In the genomic region with DNA sequence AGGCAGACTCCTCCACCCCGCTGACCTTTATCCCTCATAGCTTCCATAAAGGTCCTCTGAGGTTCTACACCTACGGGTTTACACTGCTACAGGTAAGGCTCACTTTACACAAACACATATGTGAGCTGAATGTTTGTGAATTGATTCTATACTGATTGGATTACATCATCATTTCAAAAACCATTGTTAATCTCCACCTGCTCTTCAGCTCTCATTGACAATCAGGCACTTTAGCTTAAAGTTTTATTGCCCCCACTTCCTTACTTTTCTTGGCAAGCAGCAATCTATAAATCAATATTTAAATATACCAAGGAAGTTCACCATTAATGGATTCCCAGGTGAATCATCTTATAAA, we compare ENCODE assay signal across 1 cellular context.
TF ChIP-seq lines count a peak whose summit lies in the region.

No MANE protein-coding gene starts in this region.

TF ChIP-seq in K562, 482 proteins besides CTCF, POLR2A, EP300 and RAD21:
- TF ChIP-seq ATF3 (IDR thresholded peaks at IDR 0.05) (peak; percentile 75), ATF3 (CRISPR knock-in tag; conservative IDR thresholded peaks at IDR 0.05) (no peak), NFIX (CRISPR knock-in tag; IDR thresholded peaks at IDR 0.05; ENCODE audit: low read depth) (no peak), ZZZ3 (IDR thresholded peaks at IDR 0.05) (no peak), FOXP4 (CRISPR knock-in tag; IDR thresholded peaks at IDR 0.05; ENCODE audit: borderline replicate concordance) (no peak), ZNF23 (CRISPR knock-in tag; IDR thresholded peaks at IDR 0.05) (no peak), EGR1 (conservative IDR thresholded peaks at IDR 0.05) (no peak), L3MBTL2 (IDR thresholded peaks at IDR 0.05) (no peak), ZNF551 (CRISPR knock-in tag; IDR thresholded peaks at IDR 0.05) (no peak), ARHGAP35 (IDR thresholded peaks at IDR 0.05; ENCODE audit: partially characterized antibody) (no peak), ZNF57 (CRISPR knock-in tag; IDR thresholded peaks at IDR 0.05) (no peak), KLF1 (tag; IDR thresholded peaks at IDR 0.05) (no peak), NCOR1 (IDR thresholded peaks at IDR 0.05) (no peak), CEBPG (CRISPR knock-in tag; IDR thresholded peaks at IDR 0.05) (no peak), CEBPG (tag; conservative IDR thresholded peaks at IDR 0.05 in 1 of 2, IDR thresholded peaks at IDR 0.05 in 1 of 2) (peak; percentile 7 to 52; a peak in 2 of 4 replicates), BRD4 (IDR thresholded peaks at IDR 0.05) (no peak), HNRNPLL (IDR thresholded peaks at IDR 0.05; ENCODE audit: low read depth, low read length, poor library complexity, severe bottlenecking) (no peak)
- TF ChIP-seq, protein P1, sequence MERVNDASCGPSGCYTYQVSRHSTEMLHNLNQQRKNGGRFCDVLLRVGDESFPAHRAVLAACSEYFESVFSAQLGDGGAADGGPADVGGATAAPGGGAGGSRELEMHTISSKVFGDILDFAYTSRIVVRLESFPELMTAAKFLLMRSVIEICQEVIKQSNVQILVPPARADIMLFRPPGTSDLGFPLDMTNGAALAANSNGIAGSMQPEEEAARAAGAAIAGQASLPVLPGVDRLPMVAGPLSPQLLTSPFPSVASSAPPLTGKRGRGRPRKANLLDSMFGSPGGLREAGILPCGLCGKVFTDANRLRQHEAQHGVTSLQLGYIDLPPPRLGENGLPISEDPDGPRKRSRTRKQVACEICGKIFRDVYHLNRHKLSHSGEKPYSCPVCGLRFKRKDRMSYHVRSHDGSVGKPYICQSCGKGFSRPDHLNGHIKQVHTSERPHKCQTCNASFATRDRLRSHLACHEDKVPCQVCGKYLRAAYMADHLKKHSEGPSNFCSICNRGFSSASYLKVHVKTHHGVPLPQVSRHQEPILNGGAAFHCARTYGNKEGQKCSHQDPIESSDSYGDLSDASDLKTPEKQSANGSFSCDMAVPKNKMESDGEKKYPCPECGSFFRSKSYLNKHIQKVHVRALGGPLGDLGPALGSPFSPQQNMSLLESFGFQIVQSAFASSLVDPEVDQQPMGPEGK (CRISPR knock-in tag; IDR thresholded peaks at IDR 0.05; ENCODE audit: borderline replicate concordance): no peak
- TF ChIP-seq, protein P2, sequence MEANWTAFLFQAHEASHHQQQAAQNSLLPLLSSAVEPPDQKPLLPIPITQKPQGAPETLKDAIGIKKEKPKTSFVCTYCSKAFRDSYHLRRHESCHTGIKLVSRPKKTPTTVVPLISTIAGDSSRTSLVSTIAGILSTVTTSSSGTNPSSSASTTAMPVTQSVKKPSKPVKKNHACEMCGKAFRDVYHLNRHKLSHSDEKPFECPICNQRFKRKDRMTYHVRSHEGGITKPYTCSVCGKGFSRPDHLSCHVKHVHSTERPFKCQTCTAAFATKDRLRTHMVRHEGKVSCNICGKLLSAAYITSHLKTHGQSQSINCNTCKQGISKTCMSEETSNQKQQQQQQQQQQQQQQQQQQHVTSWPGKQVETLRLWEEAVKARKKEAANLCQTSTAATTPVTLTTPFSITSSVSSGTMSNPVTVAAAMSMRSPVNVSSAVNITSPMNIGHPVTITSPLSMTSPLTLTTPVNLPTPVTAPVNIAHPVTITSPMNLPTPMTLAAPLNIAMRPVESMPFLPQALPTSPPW (CRISPR knock-in tag; IDR thresholded peaks at IDR 0.05): no peak
